Comparison of ENCODE assay signal across 23 cellular contexts in the genomic region with DNA sequence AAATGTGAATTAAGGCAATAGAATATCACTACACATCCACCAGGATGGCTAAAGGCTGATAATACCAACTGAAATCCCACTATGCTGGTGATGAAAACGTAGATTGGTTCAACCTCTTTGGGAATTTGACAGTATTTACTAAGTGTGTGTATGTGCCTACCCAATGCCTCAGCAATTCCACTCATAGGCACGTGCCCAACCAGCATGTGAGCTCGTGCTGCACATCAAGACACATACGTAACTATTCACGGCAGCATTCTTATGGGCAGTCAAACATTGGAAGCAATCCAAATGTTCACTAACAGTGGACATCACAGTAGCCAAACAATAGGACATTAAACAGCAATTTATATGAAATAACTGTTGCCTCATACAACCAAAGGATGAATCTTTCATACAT. TPM values are rescaled to one million over a fixed set of nuclear protein-coding genes. Genes with fewer than 3 reads are reported as not detected.
DNase-seq lines count a peak whose midpoint lies in the region; ATAC-seq and TF ChIP-seq lines count a peak whose summit lies in the region.
"Had no signal": no experiment of that assay in that cellular context is flagged by ENCODE, and none has a peak within 500 bp of the region (broad histone marks: within the 10 kb centered on the region; RNA-seq: fewer than 3 reads in every experiment).

No MANE protein-coding gene starts in this region.

- H3K4me3 ChIP-seq in BE2C (ENCODE audit: low read depth, low read length) (peak overlapping the region; percentile 17), sigmoid colon (no peak overlapping the region)
- no peak overlapping the region for H3K4me3 ChIP-seq in BLaER1 treated with 17β-estradiol and CSF1 and Interleukin-3, amounts not matched to agents 10 nM and 100 nM
- H3K4me3 ChIP-seq: A549, SJSA1 had no signal

- no peaks in the 10 kb centered on the region for H3K36me3 Mint-ChIP-seq in stimulated activated memory B cell treated with anti-CD40 and anti-IgM and Interleukin-4, amounts not matched to agents 10 μg/mL and 1 μg/mL and 100 μg/mL, for 72 hours

- TF ChIP-seq POLR2A in sigmoid colon (IDR thresholded peaks at IDR 0.05): no peak

- in situ Hi-C loops in SK-MEL-5 (cut with HindIII; ENCODE audit: low pct_unique_long_range_greater_than_20kb, low sequenced_read_pairs): no loop called here

- H3K4me1 Mint-ChIP-seq in stimulated activated memory B cell treated with anti-CD40 and anti-IgM and Interleukin-4, amounts not matched to agents 10 μg/mL and 1 μg/mL and 100 μg/mL, for 72 hours: no peaks in the 10 kb centered on the region

- H3K4me1 ChIP-seq in BE2C (peaks cover 16% of the 10 kb centered on the region), sigmoid colon (no peaks in the 10 kb centered on the region)
- H3K4me1 ChIP-seq in BLaER1 treated with 17β-estradiol and CSF1 and Interleukin-3, amounts not matched to agents 10 nM and 100 nM: peaks cover 14 to 42% (median 29%) of the 10 kb centered on the region in 10 experiments
- H3K4me1 ChIP-seq: A549, SJSA1 had no signal

- H3K27ac Mint-ChIP-seq in stimulated activated memory B cell treated with anti-CD40 and anti-IgM and Interleukin-4, amounts not matched to agents 10 μg/mL and 1 μg/mL and 100 μg/mL, for 72 hours: no peak overlapping the region

- H3K9me3 ChIP-seq in BE2C: no peaks in the 10 kb centered on the region
- 0 out of 22 replicates have a peak, but pooled peaks cover 0 to 5% (median 0%) of the 10 kb centered on the region in 11 experiments for H3K9me3 ChIP-seq in BLaER1 treated with 17β-estradiol and CSF1 and Interleukin-3, amounts not matched to agents 10 nM and 100 nM (replicated peaks in 1 of 11)
- H3K9me3 ChIP-seq in sigmoid colon: no peaks in the 10 kb centered on the region
- H3K9me3 ChIP-seq: A549, SJSA1 had no signal

- H3K27ac ChIP-seq in BLaER1 treated with 17β-estradiol and CSF1 and Interleukin-3, amounts not matched to agents 10 nM and 100 nM: no peak overlapping the region
- no peak overlapping the region for H3K27ac ChIP-seq in sigmoid colon
- H3K27ac ChIP-seq: A549, KMS-11, SJSA1 had no signal

- intact Hi-C loops in sigmoid colon (cut with DNase I): no loop called here

- TF ChIP-seq EP300 in sigmoid colon (IDR thresholded peaks at IDR 0.05): no peak

- no peaks in the 10 kb centered on the region for H4K20me1 ChIP-seq in BLaER1 treated with 17β-estradiol and CSF1 and Interleukin-3, amounts not matched to agents 10 nM and 100 nM

- H3K9ac ChIP-seq in BLaER1 treated with 17β-estradiol and CSF1 and Interleukin-3, amounts not matched to agents 10 nM and 100 nM: no peak overlapping the region
- H3K9ac ChIP-seq: KMS-11 had no signal

- H3K4me2 ChIP-seq in BLaER1 treated with 17β-estradiol and CSF1 and Interleukin-3, amounts not matched to agents 10 nM and 100 nM: peak overlapping the region in 7 of 11 experiments; percentile 5 to 66 (median 52); a peak in 9 of 22 replicates
- H3K4me2 ChIP-seq: A549, KMS-11 had no signal

- no peak for DNase-seq in BE2C
- peak; percentile 44 for DNase-seq in SK-MEL-5 (ENCODE audit: low read depth, low spot score)
- DNase-seq in lung microvascular endothelial cell (ENCODE audit: low read depth in 2 of 2): peak; percentile 17 to 72
- no peak for DNase-seq in glomerular visceral epithelial cell (ENCODE audit: extremely low spot score)
- DNase-seq in sigmoid colon: no peak
- DNase-seq: AML-193; Calu3; DMS79 treated with DMSO at 0.1 percent for 48 hours; GF-D8; NCI-H1092; NCI-H1417 treated with DMSO at 0.1 percent for 48 hours; NCI-H1694 treated with DMSO at 0.1 percent for 48 hours; NCI-H2081; NCI-H510A treated with DMSO at 0.1 percent for 48 hours; NCI-H774; NK-92 treated with Interleukin-12 subunit alpha and Interleukin-12 subunit beta, amount 100 ng/mL, for 24 hours; PC-3; T-helper 1 cell had no signal

- H3K27me3 ChIP-seq in BE2C (no peaks in the 10 kb centered on the region), sigmoid colon (no peaks in the 10 kb centered on the region)
- H3K27me3 ChIP-seq in BLaER1 treated with 17β-estradiol and CSF1 and Interleukin-3, amounts not matched to agents 10 nM and 100 nM: peaks cover 0 to 4% (median 0%) of the 10 kb centered on the region in 11 experiments; a peak in 1 of 22 replicates

- H3K36me3 ChIP-seq in BE2C: no peaks in the 10 kb centered on the region
- no peaks in the 10 kb centered on the region for H3K36me3 ChIP-seq in BLaER1 treated with 17β-estradiol and CSF1 and Interleukin-3, amounts not matched to agents 10 nM and 100 nM
- no peaks in the 10 kb centered on the region for H3K36me3 ChIP-seq in sigmoid colon
- H3K36me3 ChIP-seq: SJSA1 had no signal

- H3K9me3 Mint-ChIP-seq in stimulated activated memory B cell treated with anti-CD40 and anti-IgM and Interleukin-4, amounts not matched to agents 10 μg/mL and 1 μg/mL and 100 μg/mL, for 72 hours: no peaks in the 10 kb centered on the region

- H3K27me3 Mint-ChIP-seq in stimulated activated memory B cell treated with anti-CD40 and anti-IgM and Interleukin-4, amounts not matched to agents 10 μg/mL and 1 μg/mL and 100 μg/mL, for 72 hours: peaks cover 6% of the 10 kb centered on the region

- ATAC-seq in stimulated activated memory B cell treated with anti-CD40 and anti-IgM and Interleukin-4, amounts not matched to agents 10 μg/mL and 1 μg/mL and 100 μg/mL, for 72 hours: no peak
- ATAC-seq: A549, PC-3 had no signal

- TF ChIP-seq CTCF in BE2C (IDR thresholded peaks at IDR 0.05; ENCODE audit: low read depth, low read length) (no peak), sigmoid colon (IDR thresholded peaks at IDR 0.05) (no peak)

- 84 to 88% methylated on average over 5 of the region's 5 CpGs for WGBS in sigmoid colon, 2 donors

- no peak overlapping the region for H3K4me3 Mint-ChIP-seq in stimulated activated memory B cell treated with anti-CD40 and anti-IgM and Interleukin-4, amounts not matched to agents 10 μg/mL and 1 μg/mL and 100 μg/mL, for 72 hours

RNA-seq across cellular contexts. Expression of gene AFDN, which starts 15.7 kb away (rescaled TPM):
- polyA plus RNA-seq in BE2C (2012; ENCODE audit: insufficient read depth, insufficient read length, low read depth): 69.0 TPM
- 47.2 and 47.5 TPM in 2 replicates for total RNA-seq in SK-MEL-5 (2014; rRNA removed; shearing (Covaris generic))
- 16.9 and 23.7 TPM in 2 replicates for polyA plus RNA-seq in SK-MEL-5 (2015; cell fraction: cytosol; rRNA removed)
- 96.8 and 119 TPM in 2 replicates for polyA plus RNA-seq in SK-MEL-5 (2015; cell fraction: nucleus; rRNA removed)
- 79.8 and 137 TPM in 2 replicates for total RNA-seq in lung microvascular endothelial cell
- 100 to 1,000 TPM in 2 of 4 donors, 10 to 100 TPM in 2; 83.6 to 104 (median 95.1) TPM for total RNA-seq in sigmoid colon
- 10 to 100 TPM; 43.2 to 64.5 (median 44.4) TPM for polyA plus RNA-seq in sigmoid colon

Comparison
In these comparisons a context has a peak if more than half of its experiments do, and no peak if none do; other contexts are left out.
1. DNase-seq: peak in SK-MEL-5 (single experiment) and lung microvascular endothelial cell (2 of 2); none in BE2C (single experiment), glomerular visceral epithelial cell (single experiment) and sigmoid colon (single experiment).